20 cellular contexts compared by ENCODE assay signal in genomic region chr3:90129710-90130109, GRCh38.
DNase-seq lines count a peak whose midpoint lies in the region; ATAC-seq, FAIRE-seq and TF ChIP-seq lines count a peak whose summit lies in the region.
"Had no signal": no experiment of that assay in that cellular context is flagged by ENCODE, and none has a peak within 500 bp of the region (broad histone marks: within the 10 kb centered on the region; RNA-seq: fewer than 3 reads in every experiment).

No MANE protein-coding gene starts in this region.

- H3K36me3 ChIP-seq in HepG2 (replicated peaks in 1 of 2; ENCODE audit: control insufficient read depth in 1 of 2, insufficient read depth in 2 of 2, low read length in 2 of 2) (no peaks in the 10 kb centered on the region), right lobe of liver (no peaks in the 10 kb centered on the region), GM12878 (ENCODE audit: control insufficient read depth in 2 of 2, insufficient read depth in 2 of 2, low read length in 1 of 2) (no peaks in the 10 kb centered on the region)
- H3K36me3 ChIP-seq: BE2C, BLaER1 had no signal

- TF ChIP-seq EP300 in HepG2 (IDR thresholded peaks at IDR 0.05; ENCODE audit: low read depth in 2 of 2, low read length in 2 of 2) (no peak), HepG2 (CRISPR knock-in tag; IDR thresholded peaks at IDR 0.05; ENCODE audit: borderline replicate concordance) (no peak), GM12878 (IDR thresholded peaks at IDR 0.05; ENCODE audit: borderline replicate concordance in 1 of 2, control insufficient read depth in 1 of 2, low read depth in 2 of 2, low read length in 2 of 2) (no peak)

- H2AFZ ChIP-seq in HepG2 (ENCODE audit: low read length) (no peak overlapping the region), GM12878 (ENCODE audit: control insufficient read depth, low read depth, low read length) (no peak overlapping the region)

- intact Hi-C loops in HepG2 (cut with micrococcal nuclease; ENCODE audit: unreplicated experiment): no loop called here
- intact Hi-C loops in right lobe of liver (cut with DNase I): no loop called here
- intact Hi-C loops in GM12878 (cut with micrococcal nuclease; ENCODE audit: unreplicated experiment): no loop called here

- RAD21 ChIA-PET in GM12878 (lab: Charles Lee; ENCODE audit: unreplicated experiment): no interaction called here

- TF ChIP-seq RAD21 in HepG2 (CRISPR knock-in tag; IDR thresholded peaks at IDR 0.05) (no peak), GM12878 (IDR thresholded peaks at IDR 0.05; ENCODE audit: insufficient read depth, low read depth, low read length) (no peak)

- no peak for FAIRE-seq in HepG2 (lab: Jason Lieb, UNC)
- FAIRE-seq in GM12878 (lab: Jason Lieb, UNC): no peak
- FAIRE-seq: G401.6, GM12892, GM18507 had no signal

- POLR2A ChIA-PET in HepG2 (lab: Yijun Ruan, JAX): no interaction called here
- POLR2A ChIA-PET in GM12878 (lab: Charles Lee): no interaction called here

- ATAC-seq in HepG2 (no peak), right lobe of liver (no peak), GM12878 (no peak), HG02884 (IDR thresholded peaks at IDR 0.05; ENCODE audit: unreplicated experiment) (no peak)

- no peak overlapping the region for H3K27ac ChIP-seq in HepG2 (ENCODE audit: extremely low read length, insufficient read depth, low read length)
- H3K27ac ChIP-seq in right lobe of liver: no peak overlapping the region
- H3K27ac ChIP-seq in GM12878 (ENCODE audit: control insufficient read depth, insufficient read depth): no peak overlapping the region
- H3K27ac ChIP-seq: BLaER1 had no signal

- no TSS peak for BruUV-seq in HepG2 (replicated peaks; lab: Mats Ljungman, UMichigan)
- BruUV-seq in GM12878 (replicated peaks; lab: Mats Ljungman, UMichigan): no TSS peak

- H3K4me2 ChIP-seq in HepG2 (ENCODE audit: low read depth, low read length): no peak overlapping the region
- no peak overlapping the region for H3K4me2 ChIP-seq in GM12878 (ENCODE audit: control insufficient read depth, insufficient read depth)
- H3K4me2 ChIP-seq: BLaER1 had no signal

- no peak overlapping the region for H3K4me3 ChIP-seq in HepG2 (replicated peaks in 1 of 3; ENCODE audit: insufficient read depth in 1 of 3, low read depth in 2 of 3, low read length in 3 of 3)
- H3K4me3 ChIP-seq in right lobe of liver: no peak overlapping the region
- H3K4me3 ChIP-seq in GM12878: no peak overlapping the region
- H3K4me3 ChIP-seq in epithelial cell of esophagus (ENCODE audit: low read length): no peak overlapping the region
- H3K4me3 ChIP-seq: BLaER1 had no signal

- CTCF ChIA-PET in HepG2 (lab: Yijun Ruan, JAX; ENCODE audit: low intra/inter-chr PET ratio, low total read pairs): no interaction called here
- CTCF ChIA-PET in GM12878 (lab: Yijun Ruan, JAX): interaction anchor here (1.0 to 1.7 kb wide), 4 partner anchors 9 to 53 kb away, joined by 3 to 4 read pairs (median 3); no protein-coding TSS in a partner anchor

- TF ChIP-seq POLR2A in HepG2 (IDR thresholded peaks at IDR 0.05; ENCODE audit: insufficient read depth in 1 of 2, low read depth in 2 of 2, low read length in 2 of 2) (no peak), right lobe of liver (IDR thresholded peaks at IDR 0.05) (no peak), GM12878 (IDR thresholded peaks at IDR 0.05; ENCODE audit: low read depth, low read length) (no peak)

- TF ChIP-seq CTCF in HepG2 (CRISPR knock-in tag; IDR thresholded peaks at IDR 0.05) (no peak), right lobe of liver (IDR thresholded peaks at IDR 0.05) (no peak), GM12878 (IDR thresholded peaks at IDR 0.05 in 2 of 3, conservative IDR thresholded peaks at IDR 0.05 in 1 of 3; ENCODE audit: control insufficient read depth in 2 of 3, extremely low read depth in 1 of 3, insufficient read depth in 1 of 3, low read depth in 3 of 3, low read length in 3 of 3) (no peak), epithelial cell of esophagus (IDR thresholded peaks at IDR 0.05; ENCODE audit: insufficient read depth, low read depth, low read length, missing control alignments) (no peak)

- SMC1A ChIA-PET in GM12878 (lab: Charles Lee; ENCODE audit: uncharacterized antibody, unreplicated experiment): interaction anchor here (0.6 to 1.5 kb wide), 4 partner anchors 10 to 955 kb away, joined by 3 to 5 read pairs (median 3); no protein-coding TSS in a partner anchor

- H3K9ac ChIP-seq in HepG2 (ENCODE audit: insufficient read depth, low read depth, low read length) (no peak overlapping the region), GM12878 (ENCODE audit: control insufficient read depth, insufficient read depth, low read length) (no peak overlapping the region)
- H3K9ac ChIP-seq: BLaER1 had no signal

- WGBS in HepG2 (ENCODE audit: low lambda C conversion rate): under 1% methylated on average over 4 of the region's 4 CpGs
- 27% methylated on average over 4 of the region's 4 CpGs for WGBS in right lobe of liver (ENCODE audit: insufficient coverage, low coverage, low lambda C conversion rate, missing lambda C conversion rate)
- 3% methylated on average over 4 of the region's 4 CpGs for WGBS in GM12878 (ENCODE audit: insufficient coverage, insufficient replicate concordance, low lambda C conversion rate, missing lambda C conversion rate)

- H4K20me1 ChIP-seq in HepG2 (ENCODE audit: insufficient read depth, low read length): no peaks in the 10 kb centered on the region
- no peaks in the 10 kb centered on the region for H4K20me1 ChIP-seq in GM12878 (ENCODE audit: control insufficient read depth, insufficient read depth)
- H4K20me1 ChIP-seq: BLaER1 had no signal

- H3K4me1 ChIP-seq in HepG2 (ENCODE audit: insufficient read depth, low read length): no peaks in the 10 kb centered on the region
- H3K4me1 ChIP-seq in right lobe of liver: no peaks in the 10 kb centered on the region
- H3K4me1 ChIP-seq in GM12878 (ENCODE audit: control insufficient read depth, insufficient read depth, low read length): no peaks in the 10 kb centered on the region
- H3K4me1 ChIP-seq: BE2C had no signal

- no peaks in the 10 kb centered on the region for H3K27me3 ChIP-seq in HepG2 (ENCODE audit: control insufficient read depth in 1 of 2, insufficient read depth in 2 of 2, low read length in 2 of 2)
- H3K27me3 ChIP-seq in right lobe of liver: no peaks in the 10 kb centered on the region
- no peaks in the 10 kb centered on the region for H3K27me3 ChIP-seq in GM12878 (replicated peaks in 1 of 2; ENCODE audit: control insufficient read depth in 2 of 2, insufficient read depth in 2 of 2, low read length in 1 of 2)
- H3K27me3 ChIP-seq: BE2C, BLaER1 had no signal

- H3K79me2 ChIP-seq in HepG2 (ENCODE audit: insufficient read depth, low read length): no peaks in the 10 kb centered on the region
- H3K79me2 ChIP-seq in GM12878 (ENCODE audit: control insufficient read depth, insufficient read depth, low read length): no peaks in the 10 kb centered on the region

- no peak for DNase-seq in HepG2 (ENCODE audit: low spot score)
- DNase-seq in right lobe of liver: no peak
- no peak for DNase-seq in GM12878 (ENCODE audit: low read depth, low spot score)
- peak; percentile 5 for DNase-seq in epithelial cell of esophagus (ENCODE audit: low read depth)
- DNase-seq in DMS 273 (lab: John Stamatoyannopoulos, UW; ENCODE audit: unreplicated experiment): no peak
- DNase-seq: 8988T; ACHN; BE2C; C1 segment of cervical spinal cord; CD4-positive, alpha-beta memory T cell; CD4-positive, CD25-positive, alpha-beta regulatory T cell; CD8-positive, alpha-beta memory T cell; COR-L47; DMS79 treated with DMSO at 0.1 percent for 48 hours; GF-D8 had no signal

- H3K9me3 ChIP-seq in HepG2 (ENCODE audit: low read length): peaks cover 13% of the 10 kb centered on the region
- peaks cover 0 to 3% (median 0%) of the 10 kb centered on the region in 4 donors for H3K9me3 ChIP-seq in right lobe of liver
- no peaks in the 10 kb centered on the region for H3K9me3 ChIP-seq in GM12878 (replicated peaks; ENCODE audit: control insufficient read depth, insufficient read depth, low read length)
- H3K9me3 ChIP-seq: BE2C had no signal

- in situ Hi-C loops in HepG2 (cut with HindIII; ENCODE audit: extremely low pct_ligation_motif_present, low pct_unique_long_range_greater_than_20kb) (no loop called here), GM12878 (cut with MboI) (no loop called here)

TF ChIP-seq in HepG2, 621 proteins besides CTCF, POLR2A, EP300 and RAD21:
- TF ChIP-seq EED (CRISPR knock-in tag; IDR thresholded peaks at IDR 0.05): no peak
- TF ChIP-seq ATF7 (IDR thresholded peaks at IDR 0.05): peak; percentile 94
- no peak for TF ChIP-seq ATF7 (CRISPR knock-in tag; IDR thresholded peaks at IDR 0.05)

TF ChIP-seq in GM12878, 131 proteins besides CTCF, POLR2A, EP300 and RAD21:
- TF ChIP-seq ZZZ3 (IDR thresholded peaks at IDR 0.05; ENCODE audit: control insufficient read depth, insufficient read length, low read depth) (no peak), ATF7 (IDR thresholded peaks at IDR 0.05; ENCODE audit: low read depth) (peak; percentile 85)
